ENCODE assay signal across 14 cellular contexts in the genomic region with DNA sequence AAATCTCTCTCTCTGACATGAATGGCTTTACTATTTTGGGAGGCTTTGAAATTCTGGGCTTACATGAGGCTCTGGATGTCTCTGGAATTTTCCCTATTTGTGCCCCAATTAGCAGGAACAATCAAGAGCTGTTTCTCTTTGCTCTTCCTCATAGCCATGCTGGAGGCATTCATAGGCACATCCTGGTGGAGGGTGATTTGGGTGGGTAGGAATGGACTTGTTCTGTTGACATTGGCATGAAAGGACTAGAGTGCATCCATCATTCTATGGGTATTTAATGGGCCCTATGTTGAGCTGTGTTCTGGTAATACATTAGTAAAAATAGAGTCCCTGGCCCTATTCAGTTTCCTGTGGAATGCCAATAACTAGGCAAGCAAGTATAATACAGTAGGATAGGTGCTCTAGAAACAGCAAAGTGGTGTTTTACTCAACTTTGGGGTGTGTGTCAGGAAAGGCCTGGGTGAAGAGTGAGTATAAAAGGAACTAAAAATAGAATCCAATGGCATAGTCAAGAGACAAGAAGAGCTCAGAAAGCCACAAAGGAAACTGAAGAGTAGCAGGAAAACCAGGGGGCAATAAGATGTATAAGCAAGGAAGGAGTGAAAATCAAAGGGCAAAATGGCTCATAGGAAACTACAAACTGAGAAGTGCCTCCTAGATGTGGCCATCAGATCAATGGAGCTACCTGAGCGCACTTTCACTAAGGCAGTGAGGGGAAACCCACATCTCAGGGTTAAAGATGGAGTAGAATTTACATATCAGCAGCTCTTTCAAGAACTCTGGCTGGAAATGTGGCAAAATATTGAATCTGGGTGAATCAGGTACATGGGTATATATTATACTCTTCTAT. TPM values are rescaled to one million over a fixed set of nuclear protein-coding genes. Genes with fewer than 3 reads are reported as not detected.
A peak's percentile ranks its signal among the peaks of the same experiment; 100 is the strongest.
DNase-seq lines count a peak whose midpoint lies in the region; ATAC-seq, FAIRE-seq and TF ChIP-seq lines count a peak whose summit lies in the region.
"Had no signal": no experiment of that assay in that cellular context is flagged by ENCODE, and none has a peak within 500 bp of the region (broad histone marks: within the 10 kb centered on the region; RNA-seq: fewer than 3 reads in every experiment).

No MANE protein-coding gene starts in this region.

- H3K56ac ChIP-seq in IMR-90 (ENCODE audit: extremely low read depth, insufficient read depth, low read length) = no peak overlapping the region

- H3K4me2 ChIP-seq in IMR-90 (ENCODE audit: low read depth, low read length) (no peak overlapping the region), endothelial cell of umbilical vein (ENCODE audit: insufficient read depth, low read length) (no peak overlapping the region), parathyroid adenoma (ENCODE audit: low read length) (no peak overlapping the region), GM23338 (no peak overlapping the region)

- peaks cover 41% of the 10 kb centered on the region for H3K9me1 ChIP-seq in IMR-90 (ENCODE audit: insufficient read depth, low read length)
- no peaks in the 10 kb centered on the region for H3K9me1 ChIP-seq in endothelial cell of umbilical vein (replicated peaks; ENCODE audit: control insufficient read depth, extremely low read depth, insufficient read depth, low read length)

- H2AFZ ChIP-seq in ACC112 (ENCODE audit: low read length, unreplicated experiment) (no peak overlapping the region), IMR-90 (replicated peaks; ENCODE audit: low read length, poor library complexity) (no peak overlapping the region), endothelial cell of umbilical vein (ENCODE audit: low read depth, low read length) (no peak overlapping the region), parathyroid adenoma (no peak overlapping the region), GM23338 (no peak overlapping the region)

- H3K27me3 ChIP-seq in ACC112 (ENCODE audit: insufficient read depth, low read length) = no peaks in the 10 kb centered on the region
- no peaks in the 10 kb centered on the region for H3K27me3 ChIP-seq in IMR-90 (ENCODE audit: control insufficient read depth, insufficient read depth, low read length)
- H3K27me3 ChIP-seq in endothelial cell of umbilical vein (ENCODE audit: control insufficient read depth in 2 of 2, insufficient read depth in 2 of 2, low read length in 2 of 2) = no peaks in the 10 kb centered on the region
- H3K27me3 ChIP-seq in parathyroid adenoma (ENCODE audit: control insufficient read depth, insufficient read depth, low read length) = no peaks in the 10 kb centered on the region
- H3K27me3 ChIP-seq in GM23338 (ENCODE audit: insufficient read depth) = no peaks in the 10 kb centered on the region

- POLR2A ChIA-PET in IMR-90 (lab: Charles Lee; ENCODE audit: unreplicated experiment) = no interaction called here
- POLR2A ChIA-PET in endothelial cell of umbilical vein (lab: Charles Lee) = no interaction called here

- ATAC-seq in IMR-90 (ENCODE audit: low read depth) (no peak), GM23338 (no peak)
- ATAC-seq: stimulated activated naive CD8-positive, alpha-beta T cell treated with anti-CD3 and anti-CD28 coated beads, Interleukin-15, Interleukin-2, amounts not matched to agents 100 U/mL and 50 U/mL, for 24 hours had no signal

- in situ Hi-C loops in IMR-90 (cut with MboI; ENCODE audit: low sequenced_read_pairs) = loop anchor here (25.0 kb wide), 1 partner anchor 791 kb away; the partner anchor contains the start of gene PANX1

- no peak for TF ChIP-seq RAD21 in IMR-90 (IDR thresholded peaks at IDR 0.05; ENCODE audit: low read length)

- CTCF ChIA-PET in IMR-90 (lab: Yijun Ruan, JAX) = no interaction called here
- CTCF ChIA-PET in endothelial cell of umbilical vein (lab: Charles Lee) = interaction anchor here (1.2 kb wide), 1 partner anchor 187 kb away, joined by 3 read pairs; no protein-coding TSS in a partner anchor

- intact Hi-C loops in IMR-90 (cut with micrococcal nuclease) = no loop called here
- intact Hi-C loops in endothelial cell of umbilical vein (cut with micrococcal nuclease) = loop anchor here (5.0 kb wide), 1 partner anchor 39 kb away; no protein-coding TSS in a partner anchor

- peak overlapping the region; percentile 97 for H2AK5ac ChIP-seq in IMR-90 (ENCODE audit: low read depth, low read length)

- H2BK15ac ChIP-seq in IMR-90 (ENCODE audit: low read depth, low read length) = peak overlapping the region; percentile 88; the same call in 2 of the 3 replicates

- TF ChIP-seq CTCF in IMR-90 (conservative IDR thresholded peaks at IDR 0.05; ENCODE audit: low read depth, low read length) = no peak
- TF ChIP-seq CTCF in endothelial cell of umbilical vein (IDR thresholded peaks at IDR 0.05; ENCODE audit: extremely low read depth in 1 of 2, insufficient read depth in 1 of 2, low read depth in 1 of 2, low read length in 2 of 2) = no peak
- TF ChIP-seq CTCF in parathyroid adenoma (IDR thresholded peaks at IDR 0.05) = no peak
- TF ChIP-seq CTCF in GM23338 (conservative IDR thresholded peaks at IDR 0.05; ENCODE audit: low read depth in 2 of 2) = no peak

- H3F3A ChIP-seq in GM23338 (replicated peaks; ENCODE audit: low read depth) = no peaks in the 10 kb centered on the region

- H3K9me3 Mint-ChIP-seq in GM23338 = no peaks in the 10 kb centered on the region

- peak overlapping the region; percentile 96 for H4K91ac ChIP-seq in IMR-90 (ENCODE audit: insufficient read depth, low read depth, low read length)

- BruUV-seq in IMR-90 (replicated peaks; lab: Mats Ljungman, UMichigan) (no TSS peak), endothelial cell of umbilical vein (replicated peaks; lab: Mats Ljungman, UMichigan) (no TSS peak)

- H4K8ac ChIP-seq in IMR-90 (ENCODE audit: low read depth in 2 of 2, low read length in 2 of 2) = peak overlapping the region; percentile 77 to 78; a peak in 3 of 4 replicates

- peak overlapping the region; percentile 18 for H2AK9ac ChIP-seq in IMR-90 (replicated peaks; ENCODE audit: low read depth, low read length, poor library complexity)

- H3K4me3 ChIP-seq in ACC112 (ENCODE audit: low read depth, low read length) (no peak overlapping the region), IMR-90 (ENCODE audit: insufficient read depth, low read depth, low read length) (no peak overlapping the region), endothelial cell of umbilical vein (replicated peaks in 1 of 3; ENCODE audit: insufficient read depth in 1 of 3, low read depth in 1 of 3, low read length in 3 of 3) (no peak overlapping the region), parathyroid adenoma (ENCODE audit: low read depth, low read length) (no peak overlapping the region), GM23338 (no peak overlapping the region)

- dilution Hi-C loops in IMR-90 (cut with HindIII; ENCODE audit: low sequenced_read_pairs, unreplicated experiment) (no loop called here), endothelial cell of umbilical vein (cut with MboI; ENCODE audit: extremely low pct_ligation_motif_present, low sequenced_read_pairs) (no loop called here)

- H3K18ac ChIP-seq in IMR-90 (ENCODE audit: low read depth, low read length) = peak overlapping the region; percentile 96

- H3K79me1 ChIP-seq in IMR-90 (ENCODE audit: low read depth in 1 of 2, low read length in 2 of 2) = peaks cover 0 to 24% of the 10 kb centered on the region in 2 experiments; a peak in 2 of 4 replicates

- no peak for FAIRE-seq in endothelial cell of umbilical vein (lab: Jason Lieb, UNC)
- FAIRE-seq: bronchial epithelial cell, keratinocyte had no signal

- H3K27ac Mint-ChIP-seq in GM23338 = no peak overlapping the region
- H3K27ac Mint-ChIP-seq: endodermal cell had no signal

- H3K27me3 Mint-ChIP-seq in GM23338 (ENCODE audit: insufficient read depth, low read depth, poor library complexity) = peaks cover 3% of the 10 kb centered on the region

- H3K9me2 ChIP-seq in GM23338 (ENCODE audit: insufficient read depth) = no peaks in the 10 kb centered on the region

- H3K4me3 Mint-ChIP-seq in GM23338 = no peak overlapping the region
- H3K4me3 Mint-ChIP-seq: endodermal cell had no signal

- H3K4me1 ChIP-seq in ACC112 (ENCODE audit: control insufficient read depth, insufficient read depth, low read length, unreplicated experiment) = peaks cover 38% of the 10 kb centered on the region
- H3K4me1 ChIP-seq in IMR-90 (ENCODE audit: control insufficient read depth, insufficient read depth, low read length) = peaks cover 40% of the 10 kb centered on the region
- H3K4me1 ChIP-seq in endothelial cell of umbilical vein (ENCODE audit: control insufficient read depth, extremely low read depth, insufficient read depth, low read length) = peaks cover 48% of the 10 kb centered on the region
- H3K4me1 ChIP-seq in parathyroid adenoma = peaks cover 2% of the 10 kb centered on the region
- H3K4me1 ChIP-seq in GM23338 (ENCODE audit: insufficient read depth) = no peaks in the 10 kb centered on the region

- peaks cover 13% of the 10 kb centered on the region for H3K4me1 Mint-ChIP-seq in GM23338

- DNase-seq in IMR-90 = no peak
- peak; percentile 20 for DNase-seq in endothelial cell of umbilical vein (ENCODE audit: low read depth, low spot score)
- no peak for DNase-seq in SW480 (ENCODE audit: low spot score)
- DNase-seq in DMS153 treated with DMSO at 0.1 percent for 48 hours (lab: John Stamatoyannopoulos, UW; ENCODE audit: unreplicated experiment) = no peak
- DNase-seq in NK-92 treated with Interleukin-12 subunit alpha and Interleukin-12 subunit beta, amount 100 ng/mL, for 24 hours (lab: John Stamatoyannopoulos, UW) = no peak
- DNase-seq in GM23338 (ENCODE audit: low spot score) = no peak
- DNase-seq: activated CD8-positive, alpha-beta memory T cell treated with anti-CD3 and anti-CD28 coated beads for 24 hours; activated effector memory CD4-positive, alpha-beta T cell treated with anti-CD3 and anti-CD28 coated beads, Interleukin-2, amount 50 U/mL, for 16 hours; endodermal cell; stimulated activated naive CD8-positive, alpha-beta T cell treated with anti-CD3 and anti-CD28 coated beads, Interleukin-15, Interleukin-2, amounts not matched to agents 100 U/mL and 50 U/mL, for 24 hours had no signal

- H3K4ac ChIP-seq in IMR-90 (ENCODE audit: low read depth, low read length) = peak overlapping the region; percentile 94

- H3K36me3 ChIP-seq in ACC112 (ENCODE audit: insufficient read depth, low read length) = peaks cover 4% of the 10 kb centered on the region; the same call in 1 of the 2 replicates
- no peaks in the 10 kb centered on the region for H3K36me3 ChIP-seq in IMR-90 (ENCODE audit: control insufficient read depth, insufficient read depth, low read length)
- no peaks in the 10 kb centered on the region for H3K36me3 ChIP-seq in endothelial cell of umbilical vein (ENCODE audit: control insufficient read depth in 2 of 2, extremely low read depth in 1 of 2, insufficient read depth in 2 of 2, low read length in 2 of 2)
- H3K36me3 ChIP-seq in parathyroid adenoma (ENCODE audit: control insufficient read depth, insufficient read depth, low read length) = no peaks in the 10 kb centered on the region
- H3K36me3 ChIP-seq in GM23338 (ENCODE audit: insufficient read depth) = no peaks in the 10 kb centered on the region

- no CpG with 5 or more reads among the region's 1 CpG for WGBS in IMR-90 (ENCODE audit: extremely low coverage in 2 of 2, insufficient read length in 1 of 2), 2 experiments

- peak overlapping the region; percentile 91 for H3K23ac ChIP-seq in IMR-90 (ENCODE audit: low read depth, low read length)

- TF ChIP-seq POLR2A in IMR-90 (IDR thresholded peaks at IDR 0.05; ENCODE audit: low read depth, low read length) (no peak), endothelial cell of umbilical vein (IDR thresholded peaks at IDR 0.05; ENCODE audit: low read depth, low read length) (no peak)

- H3K27ac ChIP-seq in ACC112 (ENCODE audit: low read depth, low read length) = peak overlapping the region; percentile 91
- H3K27ac ChIP-seq in IMR-90 (ENCODE audit: insufficient read depth, low read length) = peak overlapping the region; percentile 98; the same call in 1 of the 2 replicates
- peak overlapping the region; percentile 92 for H3K27ac ChIP-seq in endothelial cell of umbilical vein (ENCODE audit: insufficient read depth, low read depth, low read length)
- H3K27ac ChIP-seq in parathyroid adenoma = peak overlapping the region; percentile 15
- no peak overlapping the region for H3K27ac ChIP-seq in GM23338 (ENCODE audit: low read depth)

- peak overlapping the region; percentile 93 for H2BK20ac ChIP-seq in IMR-90 (ENCODE audit: low read depth, low read length)

- no peaks in the 10 kb centered on the region for H3K36me3 Mint-ChIP-seq in GM23338 (ENCODE audit: low read depth)

- H3K9ac ChIP-seq in IMR-90 (ENCODE audit: low read depth, low read length) = no peak overlapping the region
- H3K9ac ChIP-seq in endothelial cell of umbilical vein (replicated peaks; ENCODE audit: extremely low read depth, insufficient read depth, low read length) = no peak overlapping the region
- H3K9ac ChIP-seq in parathyroid adenoma = no peak overlapping the region

- peak overlapping the region; percentile 83 for H4K5ac ChIP-seq in IMR-90 (ENCODE audit: low read depth, low read length)

- H2BK5ac ChIP-seq in IMR-90 (ENCODE audit: low read depth, low read length, poor library complexity, severe bottlenecking) = peak overlapping the region; percentile 96

- H4K20me1 ChIP-seq in IMR-90 (ENCODE audit: insufficient read depth, low read length) = no peaks in the 10 kb centered on the region
- no peaks in the 10 kb centered on the region for H4K20me1 ChIP-seq in endothelial cell of umbilical vein (replicated peaks; ENCODE audit: control insufficient read depth, extremely low read depth, insufficient read depth, low read length)
- H4K20me1 ChIP-seq in GM23338 (replicated peaks; ENCODE audit: insufficient read depth) = no peaks in the 10 kb centered on the region

- H3K79me2 ChIP-seq in ACC112 (ENCODE audit: control insufficient read depth, insufficient read depth, low read length, unreplicated experiment) (no peaks in the 10 kb centered on the region), endothelial cell of umbilical vein (ENCODE audit: control insufficient read depth, insufficient read depth, low read length) (no peaks in the 10 kb centered on the region), parathyroid adenoma (no peaks in the 10 kb centered on the region), GM23338 (replicated peaks; ENCODE audit: insufficient read depth) (no peaks in the 10 kb centered on the region)

- peak overlapping the region; percentile 80 for H2BK120ac ChIP-seq in IMR-90 (ENCODE audit: low read depth, low read length)

- H3K14ac ChIP-seq in IMR-90 (replicated peaks; ENCODE audit: low read depth, low read length) = peak overlapping the region; percentile 90

- H3K9me3 ChIP-seq in IMR-90 (ENCODE audit: control insufficient read depth, insufficient read depth, low read length) = no peaks in the 10 kb centered on the region
- H3K9me3 ChIP-seq in endothelial cell of umbilical vein (replicated peaks; ENCODE audit: control insufficient read depth, insufficient read depth, low read length) = no peaks in the 10 kb centered on the region
- H3K9me3 ChIP-seq in parathyroid adenoma (ENCODE audit: control insufficient read depth, low read length) = no peaks in the 10 kb centered on the region

RNA-seq across cellular contexts. Expression of gene CWC15, which starts 45.0 kb away (rescaled TPM):
- total RNA-seq in IMR-90 (2012; rRNA removed) (48.6 and 70.0 TPM in 2 replicates), endothelial cell of umbilical vein (72.0 and 75.6 TPM in 2 replicates)
- polyA plus RNA-seq in IMR-90 (2012; rRNA removed) (34.7 and 38.4 TPM in 2 replicates), endothelial cell of umbilical vein (11.1 and 16.9 TPM in 2 replicates), GM23338 (2016; fragmentation: Nextera tagmentation; extraction: Ambion mirVana) (168 and 177 TPM in 2 replicates)
- 7.5 and 12.7 TPM in 2 replicates for polyA plus RNA-seq in IMR-90 (2012; cell fraction: cytosol; rRNA removed)
- polyA plus RNA-seq in IMR-90 (2012; cell fraction: nucleus; rRNA removed; ENCODE audit: low replicate concordance) = 3.1 and 31.3 TPM in 2 replicates
- 28.4 and 29.6 TPM in 2 replicates for polyA plus RNA-seq in endothelial cell of umbilical vein (2011; cell fraction: cytosol; rRNA removed)
- polyA plus RNA-seq in endothelial cell of umbilical vein (2011; cell fraction: nucleus; rRNA removed) = 46.2 and 77.7 TPM in 2 replicates
- 62.2 and 75.5 TPM in 2 replicates for polyA plus RNA-seq in endothelial cell of umbilical vein (2012)
- 12.8 and 15.4 TPM in 2 replicates for polyA minus RNA-seq in endothelial cell of umbilical vein
- polyA minus RNA-seq in endothelial cell of umbilical vein (2011; cell fraction: cytosol; rRNA and poly(A)+ RNA removed) = 17.6 TPM
- polyA minus RNA-seq in endothelial cell of umbilical vein (2011; cell fraction: nucleus; rRNA and poly(A)+ RNA removed) = 30.0 and 37.7 TPM in 2 replicates
- 28.2 and 31.9 TPM in 2 replicates for total RNA-seq in GM23338 (2014; rRNA removed; shearing (Covaris generic))

RNA-seq across cellular contexts. Expression of gene KDM4D, which starts 45.1 kb away (rescaled TPM):
- total RNA-seq in IMR-90 (2012; rRNA removed) (0.90 and 1.1 TPM in 2 replicates), endothelial cell of umbilical vein (1.0 and 1.3 TPM in 2 replicates)
- polyA plus RNA-seq in IMR-90 (2012; rRNA removed) (0.99 and 1.1 TPM in 2 replicates), endothelial cell of umbilical vein (1.3 and 1.4 TPM in 2 replicates), GM23338 (2016; fragmentation: Nextera tagmentation; extraction: Ambion mirVana) (0.65 and 1.4 TPM in 2 replicates)
- 0.40 and 0.84 TPM in 2 replicates for polyA plus RNA-seq in IMR-90 (2012; cell fraction: cytosol; rRNA removed)
- polyA plus RNA-seq in IMR-90 (2012; cell fraction: nucleus; rRNA removed; ENCODE audit: low replicate concordance) = 0.45 and 0.65 TPM in 2 replicates
- 0.90 and 1.1 TPM in 2 replicates for polyA plus RNA-seq in endothelial cell of umbilical vein (2011; cell fraction: cytosol; rRNA removed)
- 0.63 and 0.74 TPM in 2 replicates for polyA plus RNA-seq in endothelial cell of umbilical vein (2011; cell fraction: nucleus; rRNA removed)
- 0.64 and 0.96 TPM in 2 replicates for polyA plus RNA-seq in endothelial cell of umbilical vein (2012)
- polyA minus RNA-seq in endothelial cell of umbilical vein = 1.1 and 1.2 TPM in 2 replicates
- 0.82 TPM for polyA minus RNA-seq in endothelial cell of umbilical vein (2011; cell fraction: cytosol; rRNA and poly(A)+ RNA removed)
- polyA minus RNA-seq in endothelial cell of umbilical vein (2011; cell fraction: nucleus; rRNA and poly(A)+ RNA removed) = 0.63 and 1.3 TPM in 2 replicates
- total RNA-seq in GM23338 (2014; rRNA removed; shearing (Covaris generic)) = 0.94 and 2.6 TPM in 2 replicates
